In the genomic region with DNA sequence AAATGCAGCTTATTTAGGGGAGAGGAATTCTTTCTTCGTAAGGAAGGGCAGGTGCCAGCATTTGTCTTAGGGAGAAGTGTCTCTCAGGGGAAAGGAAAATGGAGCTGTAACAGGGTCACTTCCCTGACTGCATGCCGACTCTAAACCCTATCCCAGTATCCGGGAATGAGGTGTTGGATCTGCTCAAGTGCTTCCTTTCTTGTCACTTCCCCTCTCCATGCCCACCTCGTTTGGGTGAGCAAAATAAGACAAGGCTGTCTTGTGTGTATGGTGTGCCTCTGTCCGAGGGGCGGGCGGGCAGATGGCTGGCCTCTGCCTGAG, we compare ENCODE assay signal across 28 cellular contexts.
A peak's percentile ranks its signal among the peaks of the same experiment; 100 is the strongest.
DNase-seq lines count a peak whose midpoint lies in the region; ATAC-seq and TF ChIP-seq lines count a peak whose summit lies in the region.
"Had no signal": no experiment of that assay in that cellular context is flagged by ENCODE, and none has a peak within 500 bp of the region (broad histone marks: within the 10 kb centered on the region; RNA-seq: fewer than 3 reads in every experiment).

No MANE protein-coding gene starts in this region.

- H3K27ac Mint-ChIP-seq in Calu3 (ENCODE audit: unreplicated experiment), result peak overlapping the region; percentile 79
- H3K27ac Mint-ChIP-seq in nephron, result peak overlapping the region; percentile 38 to 87 (median 50)
- H3K27ac Mint-ChIP-seq in T-cell, result no peak overlapping the region
- H3K27ac Mint-ChIP-seq: CD4-positive, alpha-beta memory T cell had no signal

- H3K4me3 ChIP-seq in SJSA1, result no peak overlapping the region
- H3K4me3 ChIP-seq in subcutaneous abdominal adipose tissue (ENCODE audit: low read depth in 1 of 5, low read length in 5 of 5), result no peak overlapping the region
- H3K4me3 ChIP-seq: GM12878, SK-N-MC had no signal

- CTCF ChIA-PET in Calu3 (lab: Charles Lee), result interaction anchor here (0.6 to 1.8 kb wide), 6 partner anchors 10 to 491 kb away, joined by 3 to 7 read pairs (median 3); no protein-coding TSS in a partner anchor
- CTCF ChIA-PET in T-cell (lab: Charles Lee), result no interaction called here

- no peaks in the 10 kb centered on the region for H3K9me3 Mint-ChIP-seq in Calu3 (ENCODE audit: low read depth, unreplicated experiment)
- H3K9me3 Mint-ChIP-seq in nephron, result no peaks in the 10 kb centered on the region
- H3K9me3 Mint-ChIP-seq in T-cell, result no peaks in the 10 kb centered on the region
- H3K9me3 Mint-ChIP-seq: CD4-positive, alpha-beta memory T cell had no signal

- no peak overlapping the region for H3K9ac ChIP-seq in subcutaneous abdominal adipose tissue (ENCODE audit: low read length in 5 of 5)

- peak overlapping the region; percentile 21 for H3K27ac ChIP-seq in SJSA1
- peak overlapping the region; percentile 16 for H3K27ac ChIP-seq in subcutaneous abdominal adipose tissue (ENCODE audit: low read depth, low read length)
- H3K27ac ChIP-seq: SK-N-MC had no signal

- H3K27me3 ChIP-seq in SJSA1 (replicated peaks) (no peaks in the 10 kb centered on the region), subcutaneous abdominal adipose tissue (ENCODE audit: control insufficient read depth in 5 of 5, insufficient read depth in 4 of 5, low read length in 5 of 5) (no peaks in the 10 kb centered on the region)

- no peak for ATAC-seq in GM21576 (IDR thresholded peaks at IDR 0.05; ENCODE audit: unreplicated experiment)
- no peak for ATAC-seq in T-cell (replicated peaks in 1 of 4)
- ATAC-seq: GM12878 had no signal

- H3K4me1 Mint-ChIP-seq in Calu3 (ENCODE audit: low read depth, unreplicated experiment), result peaks cover 65% of the 10 kb centered on the region
- peaks cover 53% of the 10 kb centered on the region for H3K4me1 Mint-ChIP-seq in nephron
- H3K4me1 Mint-ChIP-seq in T-cell, result no peaks in the 10 kb centered on the region
- H3K4me1 Mint-ChIP-seq: CD4-positive, alpha-beta memory T cell had no signal

- DNase-seq in Calu3 (no peak), SJSA1 (ENCODE audit: low read depth in 1 of 2, low spot score in 2 of 2) (peak in 1 of 2 experiments; percentile 54), T-cell (no peak)
- no peak for DNase-seq in activated CD4-positive, alpha-beta T cell treated with anti-CD3 and anti-CD28 coated beads, Interleukin-2, amount 50 U/mL, for 48 hours
- DNase-seq: C1 segment of cervical spinal cord; CD4-positive, alpha-beta memory T cell; COR-L47; DMS 273 treated with DMSO at 0.1 percent for 48 hours; DMS79; GDM1; H7; KBM-7; MV-4-11; NCI-H1105 treated with DMSO at 0.1 percent for 48 hours; NCI-H146; NCI-H1930; NCI-H2107; NCI-H524; NCI-H774; NK-92 treated with Interleukin-12 subunit alpha and Interleukin-12 subunit beta, amount 100 ng/mL, for 24 hours; RPMI8226; SHP77; SW 1271 had no signal

- H3K4me3 Mint-ChIP-seq in Calu3 (ENCODE audit: low read depth, unreplicated experiment), result peak overlapping the region; percentile 2
- no peak overlapping the region for H3K4me3 Mint-ChIP-seq in nephron
- no peak overlapping the region for H3K4me3 Mint-ChIP-seq in T-cell

- POLR2A ChIA-PET in T-cell (lab: Charles Lee), result no interaction called here

- H3K9me3 ChIP-seq in SJSA1 (replicated peaks) (no peaks in the 10 kb centered on the region), subcutaneous abdominal adipose tissue (ENCODE audit: control insufficient read depth in 5 of 5, low read length in 5 of 5) (no peaks in the 10 kb centered on the region)

- peaks cover 24% of the 10 kb centered on the region for H3K4me1 ChIP-seq in SJSA1 (replicated peaks)
- H3K4me1 ChIP-seq in subcutaneous abdominal adipose tissue (ENCODE audit: control insufficient read depth in 5 of 5, insufficient read depth in 5 of 5, low read length in 5 of 5), result no peaks in the 10 kb centered on the region

- no TSS peak for BruUV-seq in Calu3 (replicated peaks; lab: Mats Ljungman, UMichigan)

- TF ChIP-seq CTCF in Calu3 (IDR thresholded peaks at IDR 0.05; ENCODE audit: unreplicated experiment) (no peak), nephron (IDR thresholded peaks at IDR 0.05; ENCODE audit: unreplicated experiment in 3 of 3) (no peak)

- peaks cover 4% of the 10 kb centered on the region for H3K36me3 Mint-ChIP-seq in Calu3 (ENCODE audit: insufficient read depth, unreplicated experiment)
- H3K36me3 Mint-ChIP-seq in nephron (ENCODE audit: low read depth), result peaks cover 23% of the 10 kb centered on the region
- no peaks in the 10 kb centered on the region for H3K36me3 Mint-ChIP-seq in T-cell
- H3K36me3 Mint-ChIP-seq: CD4-positive, alpha-beta memory T cell had no signal

- peaks cover 13% of the 10 kb centered on the region for H3K36me3 ChIP-seq in SJSA1
- peaks cover 20 to 65% (median 56%) of the 10 kb centered on the region in 5 donors for H3K36me3 ChIP-seq in subcutaneous abdominal adipose tissue (ENCODE audit: control insufficient read depth in 5 of 5, insufficient read depth in 5 of 5, low read length in 5 of 5)

- no peaks in the 10 kb centered on the region for H3K27me3 Mint-ChIP-seq in Calu3 (ENCODE audit: unreplicated experiment)
- H3K27me3 Mint-ChIP-seq in nephron (ENCODE audit: low read depth), result no peaks in the 10 kb centered on the region
- H3K27me3 Mint-ChIP-seq in T-cell, result no peaks in the 10 kb centered on the region

- intact Hi-C loops in Calu3 (cut with micrococcal nuclease; ENCODE audit: unreplicated experiment), result no loop called here

Comparison
In these comparisons a context has a peak if more than half of its experiments do, and no peak if none do; other contexts are left out.
1. H3K27ac Mint-ChIP-seq: peak in Calu3 (single experiment) and nephron (3 of 3); none in T-cell (0 of 2).